19 cellular contexts compared by ENCODE assay signal in the genomic region with DNA sequence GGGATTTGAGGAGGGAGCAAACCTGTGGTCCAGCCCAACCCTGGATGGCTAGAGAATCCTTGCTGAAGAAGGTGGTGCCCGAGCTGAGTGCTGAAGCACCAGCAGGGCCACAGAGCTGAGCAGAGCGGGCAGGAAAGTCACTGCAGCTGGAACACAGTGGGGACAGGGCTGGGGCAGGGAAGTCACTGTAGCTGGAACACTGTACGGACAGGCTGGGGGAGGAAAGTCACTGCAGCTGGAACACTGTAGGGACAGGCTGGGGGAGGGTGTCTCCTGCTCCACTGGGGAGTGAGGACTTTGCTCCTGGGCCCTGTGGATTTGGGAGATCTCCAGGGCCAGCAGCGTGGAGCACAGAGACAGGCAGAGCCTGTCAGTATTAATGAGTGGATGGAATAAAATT. TPM values are rescaled to one million over a fixed set of nuclear protein-coding genes. Genes with fewer than 3 reads are reported as not detected.
A peak's percentile ranks its signal among the peaks of the same experiment; 100 is the strongest.
DNase-seq lines count a peak whose midpoint lies in the region; ATAC-seq, FAIRE-seq and TF ChIP-seq lines count a peak whose summit lies in the region.
"Had no signal": no experiment of that assay in that cellular context is flagged by ENCODE, and none has a peak within 500 bp of the region (broad histone marks: within the 10 kb centered on the region; RNA-seq: fewer than 3 reads in every experiment).

No MANE protein-coding gene starts in this region.

- H3K23me2 ChIP-seq in H1 (ENCODE audit: low read depth, low read length): no peaks in the 10 kb centered on the region

- no peaks in the 10 kb centered on the region for H3K36me3 Mint-ChIP-seq in activated CD4-positive, alpha-beta T cell treated with anti-CD3 and anti-CD28 coated beads, Interleukin-2, amount 10 ng/mL, durations not matched to agents 7 days and 5 days (ENCODE audit: low read depth)
- no peaks in the 10 kb centered on the region for H3K36me3 Mint-ChIP-seq in neural crest cell (ENCODE audit: low read depth)
- H3K36me3 Mint-ChIP-seq: CD8-positive, alpha-beta memory T cell had no signal

- H3K4me1 ChIP-seq in H1 (replicated peaks in 1 of 4; ENCODE audit: control insufficient read depth in 3 of 4, insufficient read depth in 4 of 4, low read length in 3 of 4): peaks cover 7 to 13% (median 10%) of the 10 kb centered on the region in 4 experiments
- H3K4me1 ChIP-seq in aorta (ENCODE audit: control insufficient read depth in 1 of 2, insufficient read depth in 2 of 2, low read length in 2 of 2): peaks cover 0 to 5% of the 10 kb centered on the region in 2 donors

- no peak overlapping the region for H2AK5ac ChIP-seq in H1 (ENCODE audit: low read depth, low read length)

- no peak overlapping the region for H2BK20ac ChIP-seq in H1 (ENCODE audit: low read length)

- POLR2A ChIA-PET in activated CD4-positive, alpha-beta T cell treated with anti-CD3 and anti-CD28 coated beads, Interleukin-2, amount 10 ng/mL, durations not matched to agents 7 days and 5 days (lab: Charles Lee): no interaction called here
- POLR2A ChIA-PET in H1 (lab: Charles Lee; ENCODE audit: partially characterized antibody): no interaction called here

- peaks cover 6% of the 10 kb centered on the region for H3K4me1 Mint-ChIP-seq in activated CD4-positive, alpha-beta T cell treated with anti-CD3 and anti-CD28 coated beads, Interleukin-2, amount 10 ng/mL, durations not matched to agents 7 days and 5 days
- no peaks in the 10 kb centered on the region for H3K4me1 Mint-ChIP-seq in neural crest cell

- H3K4me3 ChIP-seq in H1 (ENCODE audit: extremely low read depth in 1 of 4, insufficient read depth in 2 of 4, low read depth in 3 of 4, low read length in 4 of 4) (no peak overlapping the region), aorta (ENCODE audit: low read length in 2 of 2) (no peak overlapping the region)
- H3K4me3 ChIP-seq: GM12878, PC-9 had no signal

- CTCF ChIA-PET in activated CD4-positive, alpha-beta T cell treated with anti-CD3 and anti-CD28 coated beads, Interleukin-2, amount 10 ng/mL, durations not matched to agents 7 days and 5 days (lab: Charles Lee): interaction anchor here (0.6 to 2.2 kb wide), 5 partner anchors 11 to 411 kb away, joined by 3 to 6 read pairs (median 4); no protein-coding TSS in a partner anchor
- CTCF ChIA-PET in H1 (lab: Charles Lee; ENCODE audit: partially characterized antibody): interaction anchor here (0.7 to 6.0 kb wide), 7 partner anchors 13 to 61 kb away, joined by 3 to 44 read pairs (median 3); no protein-coding TSS in a partner anchor

- no peak overlapping the region for H2AFZ ChIP-seq in H1 (ENCODE audit: low read length)
- H2AFZ ChIP-seq: PC-9 had no signal

- peaks cover 0 to 3% of the 10 kb centered on the region in 2 experiments; a peak in 1 of 4 replicates for H3K9me3 ChIP-seq in H1 (ENCODE audit: insufficient read depth in 2 of 2, low read depth in 1 of 2, low read length in 1 of 2)
- H3K9me3 ChIP-seq in aorta (ENCODE audit: control insufficient read depth, low read length): no peaks in the 10 kb centered on the region

- H3K56ac ChIP-seq in H1 (replicated peaks; ENCODE audit: insufficient read length, low read depth, low read length): no peak overlapping the region

- peak overlapping the region; percentile 72; the same call in 1 of the 2 replicates for H2BK15ac ChIP-seq in H1 (ENCODE audit: low read length)

- H3K4ac ChIP-seq in H1 (replicated peaks; ENCODE audit: insufficient read length, low read depth, low read length): no peak overlapping the region

- intact Hi-C loops in aorta (cut with DNase I): no loop called here

- H3K27ac Mint-ChIP-seq in activated CD4-positive, alpha-beta T cell treated with anti-CD3 and anti-CD28 coated beads, Interleukin-2, amount 10 ng/mL, durations not matched to agents 7 days and 5 days: peak overlapping the region; percentile 36
- H3K27ac Mint-ChIP-seq in neural crest cell (ENCODE audit: unreplicated experiment): peak overlapping the region; percentile 50

- DNase-seq in activated CD4-positive, alpha-beta T cell treated with anti-CD3 and anti-CD28 coated beads, Interleukin-2, amount 10 ng/mL, durations not matched to agents 7 days and 5 days: no peak
- no peak for DNase-seq in activated CD4-positive, alpha-beta T cell treated with anti-CD3 and anti-CD28 coated beads, Interleukin-2, amount 50 U/mL, for 4 hours
- DNase-seq in H1 (ENCODE audit: low read depth in 1 of 2, low spot score in 2 of 2): no peak
- no peak for DNase-seq in neural crest cell (ENCODE audit: low read depth, low spot score)
- no peak for DNase-seq in aorta
- no peak for DNase-seq in SW 1271 (lab: John Stamatoyannopoulos, UW)
- DNase-seq in NCI-H524 treated with DMSO at 0.1 percent for 48 hours (lab: John Stamatoyannopoulos, UW): no peak
- no peak for DNase-seq in NCI-H446 (lab: John Stamatoyannopoulos, UW)
- DNase-seq: DMS79 treated with DMSO at 0.1 percent for 48 hours, KG1, NCI-H1436 treated with DMSO at 0.1 percent for 48 hours, NCI-H2081, NCI-H510A, NCI-H82, PC-9 had no signal

- H4K5ac ChIP-seq in H1 (ENCODE audit: insufficient read length, low read depth, low read length): no peak overlapping the region

- H3K18ac ChIP-seq in H1 (ENCODE audit: extremely low read depth, low read length): no peak overlapping the region

- H3K36me3 ChIP-seq in H1 (ENCODE audit: control insufficient read depth in 2 of 4, insufficient read depth in 4 of 4, low read length in 3 of 4) (no peaks in the 10 kb centered on the region; a peak in 1 of 8 replicates), aorta (ENCODE audit: control insufficient read depth in 1 of 2, insufficient read depth in 2 of 2, low read length in 1 of 2) (no peaks in the 10 kb centered on the region)

- H3K79me2 ChIP-seq in H1 (ENCODE audit: control insufficient read depth in 1 of 2, insufficient read depth in 2 of 2, low read length in 2 of 2): no peaks in the 10 kb centered on the region

- H3K4me2 ChIP-seq in H1 (ENCODE audit: insufficient read depth in 1 of 2, low read depth in 2 of 2, low read length in 2 of 2): no peak overlapping the region
- H3K4me2 ChIP-seq: PC-9 had no signal

- no peak overlapping the region for H4K91ac ChIP-seq in H1 (replicated peaks; ENCODE audit: insufficient read length, low read length)

- no peak for FAIRE-seq in H1 (lab: Jason Lieb, UNC)
- FAIRE-seq: G401.6, GM12878 had no signal

- TF ChIP-seq CTCF in H1 (IDR thresholded peaks at IDR 0.05; ENCODE audit: control extremely low read depth in 1 of 3, insufficient read depth in 1 of 3, low read depth in 1 of 3, low read length in 3 of 3) (no peak), neural crest cell (conservative IDR thresholded peaks at IDR 0.05) (no peak)

- no peaks in the 10 kb centered on the region for H3K9me3 Mint-ChIP-seq in activated CD4-positive, alpha-beta T cell treated with anti-CD3 and anti-CD28 coated beads, Interleukin-2, amount 10 ng/mL, durations not matched to agents 7 days and 5 days
- peaks cover 3% of the 10 kb centered on the region for H3K9me3 Mint-ChIP-seq in neural crest cell
- H3K9me3 Mint-ChIP-seq: CD8-positive, alpha-beta memory T cell had no signal

- TF ChIP-seq POLR2A in H1 (IDR thresholded peaks at IDR 0.05; ENCODE audit: control extremely low read depth in 1 of 2, low read depth in 2 of 2, low read length in 2 of 2): no peak

- no peak for TF ChIP-seq EP300 in H1 (IDR thresholded peaks at IDR 0.05; ENCODE audit: borderline replicate concordance in 1 of 2, low read depth in 2 of 2, low read length in 2 of 2)

- TF ChIP-seq RAD21 in H1 (IDR thresholded peaks at IDR 0.05 in 1 of 2, conservative IDR thresholded peaks at IDR 0.05 in 1 of 2; ENCODE audit: low read depth in 2 of 2, low read length in 2 of 2): no peak

- H4K8ac ChIP-seq in H1 (ENCODE audit: extremely low read depth, insufficient read depth, low read length): no peak overlapping the region; the same call in 1 of the 2 replicates

- H3K14ac ChIP-seq in H1 (ENCODE audit: insufficient read length): no peak overlapping the region

- ATAC-seq in aorta (ENCODE audit: low FRiP score): peak; percentile 24

- 0 out of 2 replicates have a peak overlapping the region, but pooled peaks have one; percentile 35 for H2BK5ac ChIP-seq in H1 (ENCODE audit: low read depth, low read length)

- H2BK12ac ChIP-seq in H1 (ENCODE audit: low read depth, low read length): no peak overlapping the region

- no peak overlapping the region for H3K4me3 Mint-ChIP-seq in activated CD4-positive, alpha-beta T cell treated with anti-CD3 and anti-CD28 coated beads, Interleukin-2, amount 10 ng/mL, durations not matched to agents 7 days and 5 days
- H3K4me3 Mint-ChIP-seq in neural crest cell: no peak overlapping the region

- no peak overlapping the region for H3K27ac ChIP-seq in H1 (ENCODE audit: low read depth, low read length)
- no peak overlapping the region for H3K27ac ChIP-seq in aorta (ENCODE audit: low read depth in 1 of 2, low read length in 2 of 2)
- H3K27ac ChIP-seq: PC-9 had no signal

- no peaks in the 10 kb centered on the region for H3K27me3 Mint-ChIP-seq in activated CD4-positive, alpha-beta T cell treated with anti-CD3 and anti-CD28 coated beads, Interleukin-2, amount 10 ng/mL, durations not matched to agents 7 days and 5 days
- H3K27me3 Mint-ChIP-seq in neural crest cell (ENCODE audit: low read depth): no peaks in the 10 kb centered on the region

- H4K20me1 ChIP-seq in H1 (replicated peaks in 1 of 2; ENCODE audit: control insufficient read depth in 1 of 2, insufficient read depth in 2 of 2, low read length in 2 of 2): no peaks in the 10 kb centered on the region

- H3K23ac ChIP-seq in H1 (ENCODE audit: insufficient read length): no peak overlapping the region

- no peak overlapping the region for H3K9ac ChIP-seq in H1 (replicated peaks in 1 of 4; ENCODE audit: extremely low read depth in 1 of 4, low read depth in 3 of 4, low read length in 3 of 4)

- WGBS in H1 (ENCODE audit: extremely low coverage in 1 of 2, insufficient coverage in 1 of 2, insufficient read length in 1 of 2, insufficient replicate concordance in 2 of 2, low coverage in 1 of 2, low lambda C conversion rate in 2 of 2, missing lambda C conversion rate in 1 of 2), 2 experiments: 75% methylated on average over 3 of the region's 4 CpGs; no CpG with 5 or more reads in 1 of the 2 experiments
- 56 to 66% methylated on average over 4 of the region's 4 CpGs for WGBS in aorta, 2 donors

- no peaks in the 10 kb centered on the region for H3K27me3 ChIP-seq in H1 (replicated peaks in 1 of 4; ENCODE audit: control insufficient read depth in 3 of 4, extremely low read depth in 1 of 4, insufficient read depth in 3 of 4, low read length in 3 of 4)
- H3K27me3 ChIP-seq in aorta (ENCODE audit: control insufficient read depth in 1 of 2, insufficient read depth in 2 of 2, low read length in 1 of 2): no peaks in the 10 kb centered on the region

- H3K79me1 ChIP-seq in H1 (ENCODE audit: low read depth, low read length): no peaks in the 10 kb centered on the region

- no peak overlapping the region for H2BK120ac ChIP-seq in H1 (replicated peaks; ENCODE audit: low read depth, low read length)

RNA-seq across cellular contexts. Expression of a gene that starts 9.0 kb away (rescaled TPM):
- total RNA-seq in activated CD4-positive, alpha-beta T cell treated with anti-CD3 and anti-CD28 coated beads, Interleukin-2, amount 10 ng/mL, durations not matched to agents 7 days and 5 days: 10 to 100 TPM; 81.1 to 85.8 TPM
- total RNA-seq in H1 (2021; fragmentation: NEBNext Ultra II Directional; extraction: Animal tissue kit (Norgen Biotek cat#: 25700)): 5.5 and 6.2 TPM in 2 replicates
- polyA plus RNA-seq in H1 (2011; rRNA removed) (35.4 and 36.0 TPM in 2 replicates), aorta (1 to 10 TPM; 2.6 to 5.0 TPM)
- 22.6 TPM for polyA plus RNA-seq in H1 (2011; cell fraction: cytosol; rRNA removed)
- 16.8 TPM for polyA plus RNA-seq in H1 (2011; cell fraction: nucleus; rRNA removed)
- polyA plus RNA-seq in H1 (2012, experiment 1 of 2): 6.3 to 11.3 TPM (median 8.3 TPM) in 4 replicates
- polyA plus RNA-seq in H1 (2012, experiment 2 of 2): 10.7 TPM
- 8.2 TPM for polyA plus RNA-seq in H1 (2013, experiment 1 of 2)
- 9.4 TPM for polyA plus RNA-seq in H1 (2013, experiment 2 of 2)
- polyA minus RNA-seq in H1 (2011; rRNA and poly(A)+ RNA removed): 5.2 and 7.2 TPM in 2 replicates
- 8.8 TPM for polyA minus RNA-seq in H1 (2011; cell fraction: cytosol; rRNA and poly(A)+ RNA removed)
- polyA minus RNA-seq in H1 (2011; cell fraction: nucleus; rRNA and poly(A)+ RNA removed): 7.3 TPM
- total RNA-seq in neural crest cell (0.27 TPM in 1 of 2 replicates, not detected in the other), aorta (10 to 100 TPM in 1 of 2 donors, 1 to 10 TPM in 1; 3.8 to 10.3 TPM)
- total RNA-seq: A172 had no signal

RNA-seq across cellular contexts. Expression of a gene that starts 46.5 kb away (rescaled TPM):
- total RNA-seq in activated CD4-positive, alpha-beta T cell treated with anti-CD3 and anti-CD28 coated beads, Interleukin-2, amount 10 ng/mL, durations not matched to agents 7 days and 5 days: 10 to 100 TPM; 40.3 to 42.6 TPM
- total RNA-seq in H1 (2021; fragmentation: NEBNext Ultra II Directional; extraction: Animal tissue kit (Norgen Biotek cat#: 25700)): 21.2 and 27.7 TPM in 2 replicates
- 112 and 144 TPM in 2 replicates for polyA plus RNA-seq in H1 (2011; rRNA removed)
- polyA plus RNA-seq in H1 (2011; cell fraction: cytosol; rRNA removed): 66.2 TPM
- polyA plus RNA-seq in H1 (2011; cell fraction: nucleus; rRNA removed): 57.8 TPM
- polyA plus RNA-seq in H1 (2012, experiment 1 of 2): 13.4 to 28.1 TPM (median 26.0 TPM) in 4 replicates
- polyA plus RNA-seq in H1 (2012, experiment 2 of 2): 36.2 TPM
- polyA plus RNA-seq in H1 (2013, experiment 1 of 2): 30.6 TPM
- 30.0 TPM for polyA plus RNA-seq in H1 (2013, experiment 2 of 2)
- 11.7 and 13.5 TPM in 2 replicates for polyA minus RNA-seq in H1 (2011; rRNA and poly(A)+ RNA removed)
- 12.4 TPM for polyA minus RNA-seq in H1 (2011; cell fraction: cytosol; rRNA and poly(A)+ RNA removed)
- polyA minus RNA-seq in H1 (2011; cell fraction: nucleus; rRNA and poly(A)+ RNA removed): 10.4 TPM
- 22.1 and 25.6 TPM in 2 replicates for total RNA-seq in neural crest cell
- total RNA-seq in aorta: 10 to 100 TPM; 47.7 to 50.5 TPM
- polyA plus RNA-seq in aorta: 10 to 100 TPM; 80.1 to 92.3 TPM

Comparison
In these comparisons a context has a peak if more than half of its experiments do, and no peak if none do; other contexts are left out.
1. RNA of a gene that starts 9.0 kb away (total RNA-seq): 81.1 to 85.8 TPM in activated CD4-positive, alpha-beta T cell treated with anti-CD3 and anti-CD28 coated beads, Interleukin-2, amount 10 ng/mL, durations not matched to agents 7 days and 5 days; 3.8 to 10.3 TPM in aorta, 5.5 to 6.2 TPM in H1 and 0.27 TPM in neural crest cell; every median in the first group is over 4 times any median in the second.